ENCODE assay signal across 10 cellular contexts in the genomic region with DNA sequence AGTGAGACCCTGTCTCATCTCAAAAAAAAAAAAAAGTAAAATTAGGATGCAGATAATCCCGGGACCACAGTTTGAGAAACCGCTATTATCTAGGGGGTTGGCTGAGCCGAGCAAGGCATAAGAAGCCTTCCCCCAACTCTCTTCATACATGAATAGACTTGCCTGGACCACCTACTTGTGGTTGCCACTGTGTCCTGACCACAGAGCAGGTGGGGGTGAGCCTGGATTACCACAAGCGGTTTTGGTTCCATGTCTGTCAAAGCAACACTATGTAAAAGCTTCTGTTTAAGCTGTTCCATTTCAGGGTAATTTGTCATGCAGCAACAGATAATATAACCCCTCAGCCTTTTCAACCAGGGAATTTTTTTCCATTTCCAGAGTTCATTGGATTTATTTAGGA.
DNase-seq lines count a peak whose midpoint lies in the region; ATAC-seq lines count a peak whose summit lies in the region.
"Had no signal": no experiment of that assay in that cellular context is flagged by ENCODE, and none has a peak within 500 bp of the region (broad histone marks: within the 10 kb centered on the region; RNA-seq: fewer than 3 reads in every experiment).

No MANE protein-coding gene starts in this region.

- peak; percentile 89 for DNase-seq in GDM1 (lab: John Stamatoyannopoulos, UW)
- peak; percentile 87 for DNase-seq in activated CD8-positive, alpha-beta memory T cell treated with anti-CD3 and anti-CD28 coated beads, Interleukin-2, amount 50 U/mL, for 48 hours
- DNase-seq in stimulated activated CD4-positive, alpha-beta T cell treated with anti-CD3 and anti-CD28 coated beads, Interleukin-12 subunit alpha, Interleukin-12 subunit beta, amount 100 ng/mL, for 24 hours (ENCODE audit: low read depth in 2 of 2) = peak; percentile 26 to 31
- DNase-seq in GOT3 (lab: John Stamatoyannopoulos, UW) = no peak
- DNase-seq in iPS-NIHi11 (ENCODE audit: low spot score) = no peak
- DNase-seq: H7 had no signal

- ATAC-seq in HG02885 (IDR thresholded peaks at IDR 0.05; ENCODE audit: poor library complexity, unreplicated experiment) = peak; percentile 24
- ATAC-seq in GM18858 (IDR thresholded peaks at IDR 0.05; ENCODE audit: unreplicated experiment) = no peak
- no peak for ATAC-seq in HG02623 (IDR thresholded peaks at IDR 0.05; ENCODE audit: unreplicated experiment)
- ATAC-seq: gastroesophageal sphincter had no signal

Comparison
In these comparisons a context has a peak if more than half of its experiments do, and no peak if none do; other contexts are left out.
1. DNase-seq: peak in GDM1 (single experiment), activated CD8-positive, alpha-beta memory T cell treated with anti-CD3 and anti-CD28 coated beads, Interleukin-2, amount 50 U/mL, for 48 hours (single experiment) and stimulated activated CD4-positive, alpha-beta T cell treated with anti-CD3 and anti-CD28 coated beads, Interleukin-12 subunit alpha, Interleukin-12 subunit beta, amount 100 ng/mL, for 24 hours (2 of 2); none in GOT3 (single experiment) and iPS-NIHi11 (single experiment).